Comparison of ENCODE assay signal across 16 cellular contexts in the genomic region with DNA sequence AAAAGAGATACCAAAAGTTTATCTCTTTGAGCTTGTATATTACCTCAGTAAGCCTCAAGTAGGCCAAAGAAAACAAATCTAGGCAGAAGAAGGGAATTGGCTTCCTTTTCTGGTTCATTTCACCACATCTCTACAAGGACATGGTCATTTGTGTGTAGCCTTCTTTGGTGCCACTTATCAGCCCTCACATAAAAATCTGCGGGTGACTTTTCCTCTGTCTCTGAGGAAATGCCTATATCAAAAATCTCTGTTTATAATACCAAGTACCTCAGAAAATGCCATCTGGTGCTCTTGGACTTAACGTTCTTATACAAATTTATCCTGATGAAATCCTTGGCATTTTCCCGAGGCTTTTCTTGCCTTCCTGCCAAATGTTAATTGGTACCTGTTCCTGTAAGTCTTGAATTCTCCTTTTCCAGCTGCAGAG.
DNase-seq lines count a peak whose midpoint lies in the region; ATAC-seq, FAIRE-seq and TF ChIP-seq lines count a peak whose summit lies in the region.
"Had no signal": no experiment of that assay in that cellular context is flagged by ENCODE, and none has a peak within 500 bp of the region (broad histone marks: within the 10 kb centered on the region; RNA-seq: fewer than 3 reads in every experiment).

No MANE protein-coding gene starts in this region.

- CTCF ChIA-PET in activated CD4-positive, alpha-beta memory T cell treated with anti-CD3 and anti-CD28 coated beads for 36 hours (lab: Charles Lee): interaction anchor here (0.7 kb wide), 1 partner anchor 440 kb away, joined by 3 read pairs; no protein-coding TSS in a partner anchor

- no peak overlapping the region for H3K27ac Mint-ChIP-seq in activated CD4-positive, alpha-beta memory T cell treated with anti-CD3 and anti-CD28 coated beads for 36 hours
- H3K27ac Mint-ChIP-seq: naive thymus-derived CD8-positive, alpha-beta T cell; type B pancreatic cell had no signal

- POLR2A ChIA-PET in activated CD4-positive, alpha-beta memory T cell treated with anti-CD3 and anti-CD28 coated beads for 36 hours (lab: Charles Lee): no interaction called here

- no peaks in the 10 kb centered on the region for H3K36me3 ChIP-seq in stomach
- H3K36me3 ChIP-seq: spleen had no signal

- peaks cover 34% of the 10 kb centered on the region for H3K4me1 Mint-ChIP-seq in activated CD4-positive, alpha-beta memory T cell treated with anti-CD3 and anti-CD28 coated beads for 36 hours (ENCODE audit: low read depth)

- WGBS in stomach, 5 donors: 22 to 52% (median 29%) methylated on average over 3 of the region's 3 CpGs

- no peak for TF ChIP-seq POLR2A in stomach (IDR thresholded peaks at IDR 0.05)

- H3K4me3 ChIP-seq in fibroblast of villous mesenchyme (ENCODE audit: low read depth, low read length) (no peak overlapping the region), stomach (no peak overlapping the region)
- H3K4me3 ChIP-seq: spleen had no signal

- TF ChIP-seq CTCF in fibroblast of villous mesenchyme (IDR thresholded peaks at IDR 0.05; ENCODE audit: insufficient read depth, low read depth, low read length) (no peak), stomach (IDR thresholded peaks at IDR 0.05) (no peak)

- no peaks in the 10 kb centered on the region for H3K27me3 ChIP-seq in stomach
- H3K27me3 ChIP-seq: spleen had no signal

- no peaks in the 10 kb centered on the region for H3K9me3 ChIP-seq in stomach
- H3K9me3 ChIP-seq: spleen had no signal

- H3K4me1 ChIP-seq in stomach: peaks cover 0 to 36% (median 18%) of the 10 kb centered on the region in 4 donors

- H3K36me3 Mint-ChIP-seq in activated CD4-positive, alpha-beta memory T cell treated with anti-CD3 and anti-CD28 coated beads for 36 hours: no peaks in the 10 kb centered on the region
- H3K36me3 Mint-ChIP-seq: type B pancreatic cell had no signal

- no peak for TF ChIP-seq EP300 in stomach (IDR thresholded peaks at IDR 0.05)

- peak overlapping the region in 3 of 5 donors; percentile 26 to 50 (median 36) for H3K27ac ChIP-seq in stomach
- H3K27ac ChIP-seq: spleen had no signal

- peaks cover 4% of the 10 kb centered on the region for H3K9me3 Mint-ChIP-seq in activated CD4-positive, alpha-beta memory T cell treated with anti-CD3 and anti-CD28 coated beads for 36 hours

- intact Hi-C loops in stomach (cut with DNase I; ENCODE audit: low total_unique reads): no loop called here
- intact Hi-C loops in activated CD4-positive, alpha-beta memory T cell treated with anti-CD3 and anti-CD28 coated beads for 36 hours (cut with micrococcal nuclease): no loop called here

- ATAC-seq in HG03571 (IDR thresholded peaks at IDR 0.05; ENCODE audit: unreplicated experiment): no peak
- ATAC-seq: naive thymus-derived CD8-positive, alpha-beta T cell had no signal

- FAIRE-seq in TTC549 (lab: Jason Lieb, UNC): peak; percentile 90
- FAIRE-seq: colon had no signal

- no peak overlapping the region for H3K4me3 Mint-ChIP-seq in activated CD4-positive, alpha-beta memory T cell treated with anti-CD3 and anti-CD28 coated beads for 36 hours
- H3K4me3 Mint-ChIP-seq: type B pancreatic cell had no signal

- DNase-seq in NCI-H1105 treated with DMSO at 0.1 percent for 48 hours (lab: John Stamatoyannopoulos, UW): peak; percentile 12
- DNase-seq in NCI-H1105 (lab: John Stamatoyannopoulos, UW): no peak
- peak; percentile 59 for DNase-seq in fibroblast of villous mesenchyme (ENCODE audit: low read depth)
- no peak for DNase-seq in stomach
- DNase-seq in activated CD4-positive, alpha-beta memory T cell treated with anti-CD3 and anti-CD28 coated beads for 36 hours: no peak
- no peak for DNase-seq in NCI-H69 (lab: John Stamatoyannopoulos, UW)
- DNase-seq: 8988T; activated naive CD4-positive, alpha-beta T cell treated with anti-CD3 and anti-CD28 coated beads, Interleukin-2, amount 50 U/mL, for 16 hours; Calu3; naive thymus-derived CD8-positive, alpha-beta T cell; NCI-H2171 treated with DMSO at 0.1 percent for 48 hours; spleen had no signal

- no peaks in the 10 kb centered on the region for H3K27me3 Mint-ChIP-seq in activated CD4-positive, alpha-beta memory T cell treated with anti-CD3 and anti-CD28 coated beads for 36 hours

Comparison
In these comparisons a context has a peak if more than half of its experiments do, and no peak if none do; other contexts are left out.
1. DNase-seq: peak in NCI-H1105 treated with DMSO at 0.1 percent for 48 hours (single experiment) and fibroblast of villous mesenchyme (single experiment); none in NCI-H1105 (single experiment), stomach (single experiment), activated CD4-positive, alpha-beta memory T cell treated with anti-CD3 and anti-CD28 coated beads for 36 hours (single experiment) and NCI-H69 (single experiment).